22 cellular contexts compared by ENCODE assay signal in genomic region chr15:73674587-73674986, GRCh38. TPM values are rescaled to one million over a fixed set of nuclear protein-coding genes. Genes with fewer than 3 reads are reported as not detected.
DNase-seq lines count a peak whose midpoint lies in the region; ATAC-seq lines count a peak whose summit lies in the region.
"Had no signal": no experiment of that assay in that cellular context is flagged by ENCODE, and none has a peak within 500 bp of the region (broad histone marks: within the 10 kb centered on the region; RNA-seq: fewer than 3 reads in every experiment).

No MANE protein-coding gene starts in this region.

- peaks cover 5% of the 10 kb centered on the region for H3K4me1 Mint-ChIP-seq in stimulated activated naive CD8-positive, alpha-beta T cell treated with anti-CD3 and anti-CD28 coated beads, Interleukin-15, amount 100 ng/mL, for 72 hours
- H3K4me1 Mint-ChIP-seq in stimulated activated effector memory CD8-positive, alpha-beta T cell treated with anti-CD3 and anti-CD28 coated beads, Interleukin-12 subunit alpha, Interleukin-12 subunit beta, amount 100 ng/mL, for 72 hours: no peaks in the 10 kb centered on the region
- H3K4me1 Mint-ChIP-seq: CD14-positive monocyte; CD4-positive, alpha-beta memory T cell; CD4-positive, CD25-positive, alpha-beta regulatory T cell; CD8-positive, alpha-beta memory T cell had no signal

- no peaks in the 10 kb centered on the region for H3K9me3 Mint-ChIP-seq in activated naive CD4-positive, alpha-beta T cell treated with anti-CD3 and anti-CD28 coated beads, Interleukin-2, amount 50 U/mL, for 72 hours
- no peaks in the 10 kb centered on the region for H3K9me3 Mint-ChIP-seq in stimulated activated naive CD8-positive, alpha-beta T cell treated with anti-CD3 and anti-CD28 coated beads, Interleukin-15, amount 100 ng/mL, for 72 hours
- no peaks in the 10 kb centered on the region for H3K9me3 Mint-ChIP-seq in stimulated activated effector memory CD8-positive, alpha-beta T cell treated with anti-CD3 and anti-CD28 coated beads, Interleukin-12 subunit alpha, Interleukin-12 subunit beta, amount 100 ng/mL, for 72 hours
- H3K9me3 Mint-ChIP-seq: CD4-positive, CD25-positive, alpha-beta regulatory T cell; CD8-positive, alpha-beta memory T cell had no signal

- peak; percentile 24 to 68 for ATAC-seq in activated naive CD4-positive, alpha-beta T cell treated with anti-CD3 and anti-CD28 coated beads, Interleukin-2, amount 50 U/mL, for 72 hours
- peak; percentile 49 for ATAC-seq in stimulated activated naive CD8-positive, alpha-beta T cell treated with anti-CD3 and anti-CD28 coated beads, Interleukin-15, amount 100 ng/mL, for 72 hours
- no peak for ATAC-seq in stimulated activated naive CD8-positive, alpha-beta T cell treated with anti-CD3 and anti-CD28 coated beads, Interleukin-15, Interleukin-2, amounts not matched to agents 100 U/mL and 50 U/mL, for 24 hours
- peak; percentile 58 for ATAC-seq in stimulated activated effector memory CD8-positive, alpha-beta T cell treated with anti-CD3 and anti-CD28 coated beads, Interleukin-12 subunit alpha, Interleukin-12 subunit beta, amount 100 ng/mL, for 72 hours

- H3K36me3 Mint-ChIP-seq in activated naive CD4-positive, alpha-beta T cell treated with anti-CD3 and anti-CD28 coated beads, Interleukin-2, amount 50 U/mL, for 72 hours: no peaks in the 10 kb centered on the region
- H3K36me3 Mint-ChIP-seq in stimulated activated effector memory CD8-positive, alpha-beta T cell treated with anti-CD3 and anti-CD28 coated beads, Interleukin-12 subunit alpha, Interleukin-12 subunit beta, amount 100 ng/mL, for 72 hours: no peaks in the 10 kb centered on the region
- H3K36me3 Mint-ChIP-seq: CD14-positive monocyte; CD4-positive, alpha-beta memory T cell; CD4-positive, CD25-positive, alpha-beta regulatory T cell had no signal

- H3K27me3 Mint-ChIP-seq in stimulated activated naive CD8-positive, alpha-beta T cell treated with anti-CD3 and anti-CD28 coated beads, Interleukin-15, amount 100 ng/mL, for 72 hours: peaks cover 40% of the 10 kb centered on the region

- DNase-seq in activated naive CD4-positive, alpha-beta T cell treated with anti-CD3 and anti-CD28 coated beads, Interleukin-2, amount 50 U/mL, for 72 hours (ENCODE audit: low spot score in 2 of 2): no peak
- no peak for DNase-seq in activated naive CD4-positive, alpha-beta T cell (lab: John Stamatoyannopoulos, UW)
- no peak for DNase-seq in stimulated activated naive CD8-positive, alpha-beta T cell treated with anti-CD3 and anti-CD28 coated beads, Interleukin-15, amount 100 ng/mL, for 72 hours
- no peak for DNase-seq in stimulated activated naive CD8-positive, alpha-beta T cell treated with anti-CD3 and anti-CD28 coated beads, Interleukin-15, Interleukin-2, amounts not matched to agents 100 U/mL and 50 U/mL, for 24 hours
- no peak for DNase-seq in stimulated activated effector memory CD8-positive, alpha-beta T cell treated with anti-CD3 and anti-CD28 coated beads, Interleukin-12 subunit alpha, Interleukin-12 subunit beta, amount 100 ng/mL, for 72 hours (ENCODE audit: low spot score in 2 of 2)
- no peak for DNase-seq in GM03348 (ENCODE audit: low spot score)
- DNase-seq: 8988T; ACHN; BE2C; C1 segment of cervical spinal cord; CD4-positive, alpha-beta memory T cell; CD4-positive, CD25-positive, alpha-beta regulatory T cell; CD8-positive, alpha-beta memory T cell; COR-L47; DMS 273 treated with DMSO at 0.1 percent for 48 hours; DMS153; DMS53; DMS79; DND-41; EL; GDM1 had no signal

- H3K4me3 Mint-ChIP-seq in stimulated activated naive CD8-positive, alpha-beta T cell treated with anti-CD3 and anti-CD28 coated beads, Interleukin-15, amount 100 ng/mL, for 72 hours: no peak overlapping the region
- H3K4me3 Mint-ChIP-seq in stimulated activated effector memory CD8-positive, alpha-beta T cell treated with anti-CD3 and anti-CD28 coated beads, Interleukin-12 subunit alpha, Interleukin-12 subunit beta, amount 100 ng/mL, for 72 hours: no peak overlapping the region
- H3K4me3 Mint-ChIP-seq: CD14-positive monocyte; CD4-positive, alpha-beta memory T cell; CD8-positive, alpha-beta memory T cell had no signal

- no peak overlapping the region for H3K27ac Mint-ChIP-seq in activated naive CD4-positive, alpha-beta T cell treated with anti-CD3 and anti-CD28 coated beads, Interleukin-2, amount 50 U/mL, for 72 hours
- H3K27ac Mint-ChIP-seq in stimulated activated naive CD8-positive, alpha-beta T cell treated with anti-CD3 and anti-CD28 coated beads, Interleukin-15, amount 100 ng/mL, for 72 hours: no peak overlapping the region
- no peak overlapping the region for H3K27ac Mint-ChIP-seq in stimulated activated effector memory CD8-positive, alpha-beta T cell treated with anti-CD3 and anti-CD28 coated beads, Interleukin-12 subunit alpha, Interleukin-12 subunit beta, amount 100 ng/mL, for 72 hours
- H3K27ac Mint-ChIP-seq: CD14-positive monocyte; CD4-positive, alpha-beta memory T cell; CD4-positive, CD25-positive, alpha-beta regulatory T cell had no signal

RNA-seq across cellular contexts. Expression of gene CD276, which starts 9.6 kb away (rescaled TPM):
- total RNA-seq in activated naive CD4-positive, alpha-beta T cell treated with anti-CD3 and anti-CD28 coated beads, Interleukin-2, amount 50 U/mL, for 72 hours: 1 to 10 TPM in 1 of 2 donors, under 1 TPM in 1; 0.73 to 2.5 TPM
- total RNA-seq: CD4-positive, CD25-positive, alpha-beta regulatory T cell had no signal

RNA-seq across cellular contexts. Expression of gene NPTN, which starts 41.4 kb away (rescaled TPM):
- total RNA-seq in activated naive CD4-positive, alpha-beta T cell treated with anti-CD3 and anti-CD28 coated beads, Interleukin-2, amount 50 U/mL, for 72 hours: 10 to 100 TPM; 37.2 to 38.4 TPM
